8 cellular contexts compared by ENCODE assay signal in genomic region chr4:52712991-52713275, GRCh38. TPM values are rescaled to one million over a fixed set of nuclear protein-coding genes. Genes with fewer than 3 reads are reported as not detected.
DNase-seq lines count a peak whose midpoint lies in the region; TF ChIP-seq lines count a peak whose summit lies in the region.

No MANE protein-coding gene starts in this region.

- H3K4me1 Mint-ChIP-seq in nephron, result peaks cover 28% of the 10 kb centered on the region

- POLR2A ChIA-PET in BJ (lab: Charles Lee), result interaction anchor here (1.3 to 1.8 kb wide), 2 partner anchors 9 to 247 kb away, joined by 3 to 17 read pairs; no protein-coding TSS in a partner anchor

- H3K4me1 ChIP-seq in Karpas-422 (ENCODE audit: low read length) (peaks cover 60% of the 10 kb centered on the region), ectodermal cell (ENCODE audit: control insufficient read depth, insufficient read depth, low read length) (peaks cover 17% of the 10 kb centered on the region)

- H3K9me3 ChIP-seq in Karpas-422 (ENCODE audit: low read length) (no peaks in the 10 kb centered on the region), ectodermal cell (ENCODE audit: control insufficient read depth, low read length) (no peaks in the 10 kb centered on the region)

- H3K36me3 ChIP-seq in BJ (ENCODE audit: control insufficient read depth, insufficient read depth, low read length) (no peaks in the 10 kb centered on the region), Karpas-422 (ENCODE audit: insufficient read depth, low read length) (peaks cover 35% of the 10 kb centered on the region), ectodermal cell (ENCODE audit: control insufficient read depth, insufficient read depth, low read length) (peaks cover 26% of the 10 kb centered on the region)

- no peaks in the 10 kb centered on the region for H4K20me1 ChIP-seq in Karpas-422 (ENCODE audit: insufficient read depth, low read depth, low read length)

- DNase-seq in BJ (ENCODE audit: low read depth), result no peak
- no peak for DNase-seq in Karpas-422
- no peak for DNase-seq in NCI-H774 (lab: John Stamatoyannopoulos, UW)
- no peak for DNase-seq in SIG-M5 (lab: John Stamatoyannopoulos, UW)
- DNase-seq in T-helper 9 cell, result no peak
- DNase-seq in NCI-H1048 (lab: John Stamatoyannopoulos, UW), result no peak

- H2AFZ ChIP-seq in Karpas-422 (ENCODE audit: low read length), result no peak overlapping the region

- peak overlapping the region; percentile 94 to 96 (median 95) for H3K4me3 Mint-ChIP-seq in nephron

- no peaks in the 10 kb centered on the region for H3K9me3 Mint-ChIP-seq in nephron

- H3K9ac ChIP-seq in Karpas-422 (ENCODE audit: low read length), result peak overlapping the region; percentile 96

- H3K4me3 ChIP-seq in BJ (ENCODE audit: low read depth, low read length), result peak overlapping the region; percentile 76
- peak overlapping the region; percentile 90 for H3K4me3 ChIP-seq in Karpas-422 (ENCODE audit: low read length)
- peak overlapping the region; percentile 96 for H3K4me3 ChIP-seq in ectodermal cell (ENCODE audit: insufficient read depth, low read depth, low read length)

- H3K27me3 Mint-ChIP-seq in nephron (ENCODE audit: low read depth), result no peaks in the 10 kb centered on the region

- WGBS in ectodermal cell, 2 experiments, result 1 to 3% methylated on average over 10 of the region's 10 CpGs

- H3K27me3 ChIP-seq in BJ (ENCODE audit: control insufficient read depth, insufficient read depth, low read length) (peaks cover 2% of the 10 kb centered on the region; the same call in 1 of the 2 replicates), Karpas-422 (ENCODE audit: low read length) (no peaks in the 10 kb centered on the region), ectodermal cell (ENCODE audit: control insufficient read depth, insufficient read depth, low read length, poor library complexity, severe bottlenecking) (no peaks in the 10 kb centered on the region)

- H3K4me2 ChIP-seq in Karpas-422 (ENCODE audit: low read depth, low read length, poor library complexity, severe bottlenecking), result peak overlapping the region; percentile 85

- CTCF ChIA-PET in BJ (lab: Yijun Ruan, JAX), result interaction anchor here (0.5 to 2.9 kb wide), 14 partner anchors 9 to 1521 kb away, joined by 3 to 15 read pairs (median 4); no protein-coding TSS in a partner anchor

- H3K36me3 Mint-ChIP-seq in nephron (ENCODE audit: low read depth), result peaks cover 38% of the 10 kb centered on the region

- H3K9me2 ChIP-seq in Karpas-422 (replicated peaks; ENCODE audit: insufficient read depth, low read length), result no peaks in the 10 kb centered on the region

- TF ChIP-seq CTCF in BJ (IDR thresholded peaks at IDR 0.05; ENCODE audit: insufficient read depth, low read depth, low read length) (no peak), nephron (IDR thresholded peaks at IDR 0.05; ENCODE audit: unreplicated experiment in 3 of 3) (no peak)

- H3K27ac ChIP-seq in Karpas-422 (ENCODE audit: low read length), result peak overlapping the region; percentile 86
- H3K27ac ChIP-seq in ectodermal cell (ENCODE audit: insufficient read depth, low read depth, low read length, poor library complexity, severe bottlenecking), result no peak overlapping the region

- H3K27ac Mint-ChIP-seq in nephron, result peak overlapping the region; percentile 41 to 89 (median 72)

- peaks cover 18% of the 10 kb centered on the region for H3K79me2 ChIP-seq in Karpas-422 (ENCODE audit: low read length)

RNA-seq across cellular contexts. Expression of gene ERVMER34-1, which starts 38.3 kb away (rescaled TPM):
- 0.05 and 0.10 TPM in 2 replicates for polyA plus RNA-seq in BJ (2011; rRNA removed)
- polyA minus RNA-seq in BJ (2011; rRNA and poly(A)+ RNA removed), result 0.05 TPM in 1 of 2 replicates, not detected in the other
- not detected in 2 replicates for total RNA-seq in Karpas-422 (2014; rRNA removed; shearing (Covaris generic); ENCODE audit: low replicate concordance)
- polyA plus RNA-seq in ectodermal cell (2013, experiment 1 of 4), result 5.2 TPM
- 5.5 TPM for polyA plus RNA-seq in ectodermal cell (2013, experiment 2 of 4)
- polyA plus RNA-seq in ectodermal cell (2013, experiment 3 of 4), result 4.8 TPM
- 4.3 TPM for polyA plus RNA-seq in ectodermal cell (2013, experiment 4 of 4)

RNA-seq across cellular contexts. Expression of gene USP46, which starts 53.8 kb away (rescaled TPM):
- polyA plus RNA-seq in BJ (2011; rRNA removed), result 12.5 and 16.8 TPM in 2 replicates
- polyA minus RNA-seq in BJ (2011; rRNA and poly(A)+ RNA removed), result 11.5 and 13.8 TPM in 2 replicates
- total RNA-seq in Karpas-422 (2014; rRNA removed; shearing (Covaris generic); ENCODE audit: low replicate concordance), result 8.8 and 14.5 TPM in 2 replicates
- polyA plus RNA-seq in ectodermal cell (2013, experiment 1 of 4), result 48.2 TPM
- 43.9 TPM for polyA plus RNA-seq in ectodermal cell (2013, experiment 2 of 4)
- 33.2 TPM for polyA plus RNA-seq in ectodermal cell (2013, experiment 3 of 4)
- 37.1 TPM for polyA plus RNA-seq in ectodermal cell (2013, experiment 4 of 4)
